In the genomic region with DNA sequence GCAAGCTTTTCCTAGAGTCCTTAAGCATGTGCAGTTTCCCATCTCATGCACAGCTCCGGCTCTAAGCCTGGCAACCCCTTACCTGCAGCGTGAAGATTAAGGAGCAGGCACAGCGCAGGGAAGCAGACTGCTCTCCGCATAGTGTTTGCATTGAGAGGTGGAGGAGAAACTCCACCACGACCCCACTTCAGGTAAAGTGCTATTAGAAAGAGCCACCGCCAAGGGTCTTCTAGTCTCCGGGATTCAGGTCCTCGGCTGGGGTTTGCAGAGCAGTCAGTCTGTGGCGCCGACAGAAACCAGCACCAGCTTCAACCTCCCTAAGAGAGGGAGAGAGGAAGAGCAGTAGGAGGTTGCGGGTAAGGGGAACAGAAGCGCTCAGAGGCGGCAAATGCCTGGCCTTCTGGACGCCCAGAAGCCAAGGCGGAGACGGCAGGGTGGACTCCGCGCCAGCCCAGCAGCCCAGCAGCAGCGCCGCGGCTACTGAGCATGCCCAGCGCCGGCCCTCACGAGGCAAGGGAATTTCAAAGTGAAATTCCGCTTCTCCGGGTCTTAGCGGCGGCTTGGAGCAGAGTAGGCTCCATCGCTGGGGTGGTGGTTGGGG, we compare ENCODE assay signal across 9 cellular contexts. TPM values are rescaled to one million over a fixed set of nuclear protein-coding genes. Genes with fewer than 3 reads are reported as not detected.
A peak's percentile ranks its signal among the peaks of the same experiment; 100 is the strongest.
DNase-seq lines count a peak whose midpoint lies in the region; ATAC-seq and TF ChIP-seq lines count a peak whose summit lies in the region.
"Had no signal": no experiment of that assay in that cellular context is flagged by ENCODE, and none has a peak within 500 bp of the region (broad histone marks: within the 10 kb centered on the region; RNA-seq: fewer than 3 reads in every experiment).

A gene with protein sequence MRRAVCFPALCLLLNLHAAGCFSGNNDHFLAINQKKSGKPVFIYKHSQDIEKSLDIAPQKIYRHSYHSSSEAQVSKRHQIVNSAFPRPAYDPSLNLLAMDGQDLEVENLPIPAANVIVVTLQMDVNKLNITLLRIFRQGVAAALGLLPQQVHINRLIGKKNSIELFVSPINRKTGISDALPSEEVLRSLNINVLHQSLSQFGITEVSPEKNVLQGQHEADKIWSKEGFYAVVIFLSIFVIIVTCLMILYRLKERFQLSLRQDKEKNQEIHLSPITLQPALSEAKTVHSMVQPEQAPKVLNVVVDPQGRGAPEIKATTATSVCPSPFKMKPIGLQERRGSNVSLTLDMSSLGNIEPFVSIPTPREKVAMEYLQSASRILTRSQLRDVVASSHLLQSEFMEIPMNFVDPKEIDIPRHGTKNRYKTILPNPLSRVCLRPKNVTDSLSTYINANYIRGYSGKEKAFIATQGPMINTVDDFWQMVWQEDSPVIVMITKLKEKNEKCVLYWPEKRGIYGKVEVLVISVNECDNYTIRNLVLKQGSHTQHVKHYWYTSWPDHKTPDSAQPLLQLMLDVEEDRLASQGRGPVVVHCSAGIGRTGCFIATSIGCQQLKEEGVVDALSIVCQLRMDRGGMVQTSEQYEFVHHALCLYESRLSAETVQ (minus strand): TSS at position 488 of the 601 bp plus-strand sequence. CDS start 348 bp downstream, at position 140.

- peaks cover 13% of the 10 kb centered on the region for H3K27me3 Mint-ChIP-seq in activated naive CD8-positive, alpha-beta T cell treated with anti-CD3 and anti-CD28 coated beads, Interleukin-2, amount 50 U/mL, for 24 hours

- no peaks in the 10 kb centered on the region for H3K4me1 Mint-ChIP-seq in activated naive CD8-positive, alpha-beta T cell treated with anti-CD3 and anti-CD28 coated beads, Interleukin-2, amount 50 U/mL, for 24 hours

- no peak for TF ChIP-seq CTCF in Peyer's patch (IDR thresholded peaks at IDR 0.05)

- H3K36me3 ChIP-seq in HUES48 (ENCODE audit: control insufficient read depth, insufficient read depth, low read length) (no peaks in the 10 kb centered on the region), Peyer's patch (no peaks in the 10 kb centered on the region), skeletal muscle satellite cell (ENCODE audit: insufficient read depth, low read length) (no peaks in the 10 kb centered on the region)

- H3K4me1 ChIP-seq in HUES48 (ENCODE audit: control insufficient read depth, insufficient read depth, low read length) (peaks cover 3% of the 10 kb centered on the region; the same call in 1 of the 2 replicates), Peyer's patch (peaks cover 0 to 5% (median 0%) of the 10 kb centered on the region in 4 donors), skeletal muscle satellite cell (ENCODE audit: control insufficient read depth, insufficient read depth, low read length) (no peaks in the 10 kb centered on the region)

- H3K4me3 ChIP-seq in HUES48 (ENCODE audit: low read depth, low read length): peak within 1 kb of the TSS; percentile 45
- peak within 1 kb of the TSS in 1 of 4 donors; percentile 20 for H3K4me3 ChIP-seq in Peyer's patch
- peak within 1 kb of the TSS; percentile 33 for H3K4me3 ChIP-seq in iPS-11a (ENCODE audit: low read depth, low read length)
- H3K4me3 ChIP-seq in skeletal muscle satellite cell (ENCODE audit: low read length): peak within 1 kb of the TSS; percentile 54

- H3K27ac Mint-ChIP-seq in activated naive CD8-positive, alpha-beta T cell treated with anti-CD3 and anti-CD28 coated beads, Interleukin-2, amount 50 U/mL, for 24 hours: no peak within 1 kb of the TSS

- H3K9me3 ChIP-seq in HUES48 (ENCODE audit: control insufficient read depth, insufficient read depth, low read length) (no peaks in the 10 kb centered on the region), Peyer's patch (no peaks in the 10 kb centered on the region), skeletal muscle satellite cell (replicated peaks; ENCODE audit: low read length) (no peaks in the 10 kb centered on the region)

- H3K4me3 Mint-ChIP-seq in activated naive CD8-positive, alpha-beta T cell treated with anti-CD3 and anti-CD28 coated beads, Interleukin-2, amount 50 U/mL, for 24 hours: no peak within 1 kb of the TSS

- DNase-seq in Peyer's patch (peak in 1 of 3 donors; percentile 42), cerebellar nuclear complex (lab: John Stamatoyannopoulos, UW) (no peak), NCI-H2196 (lab: John Stamatoyannopoulos, UW; ENCODE audit: unreplicated experiment) (no peak)
- no peak for DNase-seq in activated naive CD8-positive, alpha-beta T cell treated with anti-CD3 and anti-CD28 coated beads, Interleukin-2, amount 50 U/mL, for 24 hours

- ATAC-seq in GM21381 (IDR thresholded peaks at IDR 0.05; ENCODE audit: unreplicated experiment): no peak
- no peak for ATAC-seq in activated naive CD8-positive, alpha-beta T cell treated with anti-CD3 and anti-CD28 coated beads, Interleukin-2, amount 50 U/mL, for 24 hours

- H3K27ac ChIP-seq in HUES48 (ENCODE audit: low read depth, low read length) (no peak within 1 kb of the TSS), Peyer's patch (no peak within 1 kb of the TSS)

- H3K4me2 ChIP-seq in skeletal muscle satellite cell (ENCODE audit: low read length): peak within 1 kb of the TSS; percentile 80

- H3K9me3 Mint-ChIP-seq in activated naive CD8-positive, alpha-beta T cell treated with anti-CD3 and anti-CD28 coated beads, Interleukin-2, amount 50 U/mL, for 24 hours: no peaks in the 10 kb centered on the region

- TF ChIP-seq POLR2A in Peyer's patch (IDR thresholded peaks at IDR 0.05): no peak

- H3K9ac ChIP-seq in HUES48 (ENCODE audit: low read depth, low read length): no peak within 1 kb of the TSS
- no peak within 1 kb of the TSS for H3K9ac ChIP-seq in skeletal muscle satellite cell (ENCODE audit: low read depth, low read length)

- H3K27me3 ChIP-seq in HUES48 (ENCODE audit: control insufficient read depth, insufficient read depth, low read length) (peaks cover 26% of the 10 kb centered on the region), Peyer's patch (peaks cover 0 to 7% of the 10 kb centered on the region in 2 donors), skeletal muscle satellite cell (ENCODE audit: control insufficient read depth, insufficient read depth, low read length) (peaks cover 41% of the 10 kb centered on the region)

- no peaks in the 10 kb centered on the region for H3K36me3 Mint-ChIP-seq in activated naive CD8-positive, alpha-beta T cell treated with anti-CD3 and anti-CD28 coated beads, Interleukin-2, amount 50 U/mL, for 24 hours (ENCODE audit: low read depth)

RNA-seq across cellular contexts. Expression of the gene that starts here (rescaled TPM):
- total RNA-seq in Peyer's patch: 10 to 100 TPM in 3 of 4 donors, not detected in 1; 17.5 to 30.3 (median 20.2) TPM
- 0.51 and 1.5 TPM in 2 replicates for total RNA-seq in skeletal muscle satellite cell (2012; rRNA removed)
- total RNA-seq: lung microvascular endothelial cell had no signal
